ENCODE assay signal across 8 cellular contexts in genomic region chr17:77429985-77430752, GRCh38.
A peak's percentile ranks its signal among the peaks of the same experiment; 100 is the strongest.
DNase-seq lines count a peak whose midpoint lies in the region; ATAC-seq and TF ChIP-seq lines count a peak whose summit lies in the region.

No MANE protein-coding gene starts in this region.

- peak overlapping the region; percentile 9 to 26 for H3K9ac ChIP-seq in mucosa of rectum (ENCODE audit: low read depth in 1 of 2, low read length in 2 of 2)

- peak; percentile 84 for DNase-seq in GM12865 (ENCODE audit: low read depth)
- DNase-seq in NCI-H524 treated with DMSO at 0.1 percent for 48 hours (lab: John Stamatoyannopoulos, UW): peak; percentile 25
- peak; percentile 89 for DNase-seq in activated CD8-positive, alpha-beta memory T cell treated with anti-CD3 and anti-CD28 coated beads, Interleukin-2, amount 50 U/mL, for 48 hours
- peak; percentile 66 for DNase-seq in epidermal melanocyte (ENCODE audit: insufficient read length, low spot score)
- DNase-seq in stimulated activated CD8-positive, alpha-beta memory T cell treated with anti-CD3 and anti-CD28 coated beads, Interleukin-4, amount 100 ng/mL, for 48 hours: peak; percentile 94

- H3K27me3 ChIP-seq in mucosa of rectum (ENCODE audit: control insufficient read depth in 2 of 2, insufficient read depth in 2 of 2, low read length in 2 of 2): no peaks in the 10 kb centered on the region

- no peak overlapping the region for H3K27ac ChIP-seq in 22Rv1
- H3K27ac ChIP-seq in mucosa of rectum (ENCODE audit: low read depth in 2 of 2, low read length in 2 of 2): peak overlapping the region; percentile 68 to 70

- peaks cover 54 to 56% of the 10 kb centered on the region in 2 donors for H3K4me1 ChIP-seq in mucosa of rectum (ENCODE audit: control insufficient read depth in 2 of 2, insufficient read depth in 2 of 2, low read length in 2 of 2)

- H3K4me3 ChIP-seq in GM12865 (ENCODE audit: low read depth, low read length): no peak overlapping the region
- peak overlapping the region in 1 of 2 donors; percentile 7 for H3K4me3 ChIP-seq in mucosa of rectum (ENCODE audit: low read length in 2 of 2)

- no peak for ATAC-seq in HG03354 (IDR thresholded peaks at IDR 0.05; ENCODE audit: poor library complexity, severe bottlenecking, unreplicated experiment)

- H3K9me3 ChIP-seq in mucosa of rectum (ENCODE audit: control insufficient read depth in 2 of 2, low read length in 2 of 2): no peaks in the 10 kb centered on the region

- peaks cover 0 to 3% of the 10 kb centered on the region in 2 donors for H3K36me3 ChIP-seq in mucosa of rectum (ENCODE audit: control insufficient read depth in 2 of 2, insufficient read depth in 2 of 2, low read length in 2 of 2)

- TF ChIP-seq CTCF in 22Rv1 (IDR thresholded peaks at IDR 0.05) (peak; percentile 78), GM12865 (IDR thresholded peaks at IDR 0.05; ENCODE audit: insufficient read depth, low read depth, low read length, missing control alignments) (peak; percentile 84)

Comparison
In these comparisons a context has a peak if more than half of its experiments do, and no peak if none do; other contexts are left out.
1. DNase-seq: peak in every context shown above with its lines; median percentile 94 in stimulated activated CD8-positive, alpha-beta memory T cell treated with anti-CD3 and anti-CD28 coated beads, Interleukin-4, amount 100 ng/mL, for 48 hours; 89 in activated CD8-positive, alpha-beta memory T cell treated with anti-CD3 and anti-CD28 coated beads, Interleukin-2, amount 50 U/mL, for 48 hours; 84 in GM12865; 66 in epidermal melanocyte; 25 in NCI-H524 treated with DMSO at 0.1 percent for 48 hours.